In genomic region chr1:155012052-155012546, GRCh38 we compare ENCODE assay signal across 8 cellular contexts. TPM values are rescaled to one million over a fixed set of nuclear protein-coding genes. Genes with fewer than 3 reads are reported as not detected.
DNase-seq lines count a peak whose midpoint lies in the region; ATAC-seq and TF ChIP-seq lines count a peak whose summit lies in the region.

No MANE protein-coding gene starts in this region.

- H3K27me3 ChIP-seq in liver (ENCODE audit: control insufficient read depth in 4 of 4, insufficient read depth in 4 of 4, low read length in 3 of 4): no peaks in the 10 kb centered on the region

- no peak for TF ChIP-seq CTCF in liver (IDR thresholded peaks at IDR 0.05; ENCODE audit: low read depth, low read length, missing input control)
- no peak for TF ChIP-seq CTCF in type B pancreatic cell (conservative IDR thresholded peaks at IDR 0.05)

- no peak overlapping the region for H3K4me3 ChIP-seq in liver (ENCODE audit: low read depth in 1 of 3, low read length in 3 of 3)

- DNase-seq in NCI-H2107 treated with DMSO at 0.1 percent for 48 hours (lab: John Stamatoyannopoulos, UW; ENCODE audit: unreplicated experiment): peak; percentile 61
- DNase-seq in NCI-H2107 (lab: John Stamatoyannopoulos, UW): no peak
- DNase-seq in NCI-H774 (lab: John Stamatoyannopoulos, UW): peak; percentile 62
- no peak for DNase-seq in type B pancreatic cell (ENCODE audit: extremely low spot score, unreplicated experiment)
- no peak for DNase-seq in COLO668 (lab: John Stamatoyannopoulos, UW; ENCODE audit: unreplicated experiment)

- peaks cover 24% of the 10 kb centered on the region for H3K4me1 Mint-ChIP-seq in type B pancreatic cell (ENCODE audit: unreplicated experiment)

- WGBS in liver: 15% methylated on average over 9 of the region's 9 CpGs

- ATAC-seq in GM21367 (IDR thresholded peaks at IDR 0.05; ENCODE audit: unreplicated experiment): no peak

- H3K27me3 Mint-ChIP-seq in type B pancreatic cell: no peaks in the 10 kb centered on the region

- peak overlapping the region; percentile 78 for H3K27ac Mint-ChIP-seq in type B pancreatic cell

- no peaks in the 10 kb centered on the region for H3K9me3 ChIP-seq in liver (ENCODE audit: control insufficient read depth in 4 of 4, low read length in 3 of 4)

- H3K9me3 Mint-ChIP-seq in type B pancreatic cell: no peaks in the 10 kb centered on the region

- peak overlapping the region; percentile 86 for H3K27ac ChIP-seq in cingulate gyrus (ENCODE audit: low read depth, low read length)
- peak overlapping the region in 1 of 2 donors; percentile 29 for H3K27ac ChIP-seq in liver (ENCODE audit: low read depth in 1 of 2, low read length in 2 of 2)

- TF ChIP-seq RAD21 in liver (IDR thresholded peaks at IDR 0.05): no peak

- peaks cover 3 to 19% (median 9%) of the 10 kb centered on the region in 4 donors for H3K36me3 ChIP-seq in liver (ENCODE audit: control insufficient read depth in 4 of 4, insufficient read depth in 3 of 4, low read depth in 1 of 4, low read length in 3 of 4)

- H3K4me3 Mint-ChIP-seq in type B pancreatic cell: no peak overlapping the region

- H3K36me3 Mint-ChIP-seq in type B pancreatic cell: no peaks in the 10 kb centered on the region

- H3K9ac ChIP-seq in liver (ENCODE audit: low read depth in 1 of 2, low read length in 2 of 2): no peak overlapping the region

- peaks cover 49 to 90% (median 67%) of the 10 kb centered on the region in 4 donors for H3K4me1 ChIP-seq in liver (ENCODE audit: control insufficient read depth in 4 of 4, insufficient read depth in 4 of 4, low read length in 3 of 4)

TF ChIP-seq in liver, 16 proteins besides CTCF, POLR2A, EP300 and RAD21:
- TF ChIP-seq RXRA (IDR thresholded peaks at IDR 0.05): peak; percentile 29 to 42
- TF ChIP-seq HNF4G (IDR thresholded peaks at IDR 0.05): no peak
- TF ChIP-seq HNF4A (conservative IDR thresholded peaks at IDR 0.05): no peak
- no peak for TF ChIP-seq FOXA1 (IDR thresholded peaks at IDR 0.05)
- no peak for TF ChIP-seq NR2F2 (IDR thresholded peaks at IDR 0.05)
- TF ChIP-seq FOXA2 (IDR thresholded peaks at IDR 0.05): no peak
- no peak for TF ChIP-seq ZBTB33 (IDR thresholded peaks at IDR 0.05)

RNA-seq across cellular contexts. Expression of gene ZBTB7B, which starts 9.5 kb away (rescaled TPM):
- total RNA-seq in liver: 10 to 100 TPM; 10.3 to 50.2 TPM
- 10 to 100 TPM in 1 of 2 donors, 1 to 10 TPM in 1; 7.0 to 31.9 TPM for polyA plus RNA-seq in liver
- 38.1 and 75.9 TPM in 2 replicates for total RNA-seq in type B pancreatic cell (ENCODE audit: low replicate concordance)

RNA-seq across cellular contexts. Expression of gene LENEP, which starts 18.7 kb away (rescaled TPM):
- under 1 TPM in 1 of 2 donors, not detected in 1; 0.42 TPM for total RNA-seq in liver
- not detected for polyA plus RNA-seq in liver
- 0.52 and 1.1 TPM in 2 replicates for total RNA-seq in type B pancreatic cell (ENCODE audit: low replicate concordance)

RNA-seq across cellular contexts. Expression of gene DCST2, which starts 21.5 kb away (rescaled TPM):
- total RNA-seq in liver: under 1 TPM in 1 of 2 donors, not detected in 1; 0.25 TPM
- under 1 TPM; 0.27 to 0.53 TPM for polyA plus RNA-seq in liver
- total RNA-seq in type B pancreatic cell (ENCODE audit: low replicate concordance): 1.6 and 2.4 TPM in 2 replicates

RNA-seq across cellular contexts. Expression of gene DCST1, which starts 21.5 kb away (rescaled TPM):
- total RNA-seq in liver (not detected), type B pancreatic cell (ENCODE audit: low replicate concordance) (not detected in 2 replicates)
- not detected for polyA plus RNA-seq in liver

RNA-seq across cellular contexts. Expression of gene FLAD1, which starts 29.0 kb away (rescaled TPM):
- total RNA-seq in liver (10 to 100 TPM; 10.4 to 20.2 TPM), type B pancreatic cell (ENCODE audit: low replicate concordance) (51.4 and 59.0 TPM in 2 replicates)
- polyA plus RNA-seq in liver: 10 to 100 TPM; 24.7 to 31.6 TPM

Comparison
In these comparisons a context has a peak if more than half of its experiments do, and no peak if none do; other contexts are left out.
1. DNase-seq: peak in NCI-H2107 treated with DMSO at 0.1 percent for 48 hours (single experiment) and NCI-H774 (single experiment); none in NCI-H2107 (single experiment), type B pancreatic cell (single experiment) and COLO668 (single experiment).